In the genomic region with DNA sequence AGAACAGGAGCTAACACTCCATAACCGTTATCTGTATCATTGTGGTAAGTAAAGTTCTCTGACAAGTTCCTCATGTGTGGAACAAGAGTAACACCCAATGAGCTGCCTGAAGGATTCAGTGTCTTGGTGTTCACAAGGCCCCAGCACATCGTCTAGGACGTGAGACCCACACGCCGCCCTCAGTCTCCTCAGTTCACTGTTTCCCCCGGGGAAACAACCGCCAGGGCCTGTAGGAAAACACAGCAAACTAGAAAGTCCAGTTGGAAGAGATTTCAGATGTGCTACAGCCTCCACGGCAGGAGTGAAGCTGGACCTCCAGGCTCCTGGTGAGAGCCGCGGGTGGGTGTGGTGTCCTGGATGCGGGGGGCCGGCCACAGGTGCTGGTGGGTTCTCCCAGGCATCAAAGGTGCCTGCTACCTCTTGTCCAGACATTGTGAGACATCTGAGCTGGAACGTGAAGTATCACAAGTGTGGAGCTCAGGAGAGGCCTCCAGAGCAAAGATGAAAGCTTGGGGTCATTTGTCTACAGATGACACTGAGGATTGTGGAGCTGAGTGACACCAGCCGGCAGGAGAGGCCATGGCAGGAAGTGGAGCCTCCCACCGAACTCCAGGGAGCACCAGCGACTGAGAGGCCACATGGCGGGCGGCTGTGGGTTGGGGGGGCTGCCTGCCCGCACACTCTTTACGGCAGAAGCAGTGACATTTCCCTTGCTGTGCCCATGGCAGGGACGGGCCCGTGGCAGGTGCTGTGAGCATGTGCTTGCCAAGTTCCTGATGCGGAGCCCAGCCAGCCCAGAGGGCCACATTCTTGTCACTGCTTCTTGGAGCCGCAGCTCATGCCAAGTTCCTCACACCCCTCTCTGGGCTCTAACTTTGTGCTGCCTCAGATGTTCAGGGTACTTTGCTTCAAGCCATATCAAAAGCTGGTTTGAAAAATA, we compare ENCODE assay signal across 17 cellular contexts.
"Had no signal": no experiment of that assay in that cellular context is flagged by ENCODE, and none has a peak within 500 bp of the region (broad histone marks: within the 10 kb centered on the region; RNA-seq: fewer than 3 reads in every experiment).

No MANE protein-coding gene starts in this region.

- H3K4me1 ChIP-seq: adrenal gland, esophagus squamous epithelium, transverse colon had no signal

- ATAC-seq: activated T-cell treated with anti-CD3 and anti-CD28 coated beads, Interleukin-2, amount 50 U/mL, for 72 hours; naive thymus-derived CD8-positive, alpha-beta T cell had no signal

- DNase-seq: activated CD4-positive, alpha-beta T cell treated with anti-CD3 and anti-CD28 coated beads for 48 hours; activated CD4-positive, CD25-positive, alpha-beta regulatory T cell; activated gamma-delta T cell; activated T-cell treated with anti-CD3 and anti-CD28 coated beads, Interleukin-2, amount 50 U/mL, for 72 hours; adrenal gland; dermis blood vessel endothelial cell; effector memory CD4-positive, alpha-beta T cell; esophagus squamous epithelium; immature natural killer cell; mesendoderm; naive thymus-derived CD8-positive, alpha-beta T cell; retina; stimulated activated CD8-positive, alpha-beta memory T cell treated with anti-CD3 and anti-CD28 coated beads, Interleukin-4, amount 100 ng/mL, for 48 hours; stimulated activated naive CD4-positive, alpha-beta T cell; T1000; transverse colon had no signal

- H3K27me3 ChIP-seq: adrenal gland, transverse colon had no signal

- H3K4me3 ChIP-seq: adrenal gland, cardiac muscle cell, esophagus squamous epithelium, transverse colon had no signal

- H3K9me3 ChIP-seq: adrenal gland, esophagus squamous epithelium, transverse colon had no signal

- H3K36me3 ChIP-seq: adrenal gland, cardiac muscle cell, esophagus squamous epithelium, transverse colon had no signal

- H3K27ac ChIP-seq: adrenal gland, cardiac muscle cell, esophagus squamous epithelium, transverse colon had no signal
